Comparison of ENCODE assay signal across 1 cellular context in genomic region chr3:16509721-16510619, GRCh38.
TF ChIP-seq lines count a peak whose summit lies in the region.

No MANE protein-coding gene starts in this region.

TF ChIP-seq in GM12878, 131 proteins besides CTCF, POLR2A, EP300 and RAD21 (continued from another document):
- no peak for TF ChIP-seq E2F4 (IDR thresholded peaks at IDR 0.05; ENCODE audit: low read depth, low read length)
- TF ChIP-seq, protein P1, sequence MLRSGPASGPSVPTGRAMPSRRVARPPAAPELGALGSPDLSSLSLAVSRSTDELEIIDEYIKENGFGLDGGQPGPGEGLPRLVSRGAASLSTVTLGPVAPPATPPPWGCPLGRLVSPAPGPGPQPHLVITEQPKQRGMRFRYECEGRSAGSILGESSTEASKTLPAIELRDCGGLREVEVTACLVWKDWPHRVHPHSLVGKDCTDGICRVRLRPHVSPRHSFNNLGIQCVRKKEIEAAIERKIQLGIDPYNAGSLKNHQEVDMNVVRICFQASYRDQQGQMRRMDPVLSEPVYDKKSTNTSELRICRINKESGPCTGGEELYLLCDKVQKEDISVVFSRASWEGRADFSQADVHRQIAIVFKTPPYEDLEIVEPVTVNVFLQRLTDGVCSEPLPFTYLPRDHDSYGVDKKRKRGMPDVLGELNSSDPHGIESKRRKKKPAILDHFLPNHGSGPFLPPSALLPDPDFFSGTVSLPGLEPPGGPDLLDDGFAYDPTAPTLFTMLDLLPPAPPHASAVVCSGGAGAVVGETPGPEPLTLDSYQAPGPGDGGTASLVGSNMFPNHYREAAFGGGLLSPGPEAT (IDR thresholded peaks at IDR 0.05; ENCODE audit: low read depth): peak; percentile 99
- 0 out of 2 replicates have a peak, but pooled peaks have one; percentile 21 for TF ChIP-seq TAF1 (IDR thresholded peaks at IDR 0.05; ENCODE audit: borderline replicate concordance, low read depth, low read length)
- peak; percentile 91 for TF ChIP-seq ZNF687 (IDR thresholded peaks at IDR 0.05)
- TF ChIP-seq, protein P2, sequence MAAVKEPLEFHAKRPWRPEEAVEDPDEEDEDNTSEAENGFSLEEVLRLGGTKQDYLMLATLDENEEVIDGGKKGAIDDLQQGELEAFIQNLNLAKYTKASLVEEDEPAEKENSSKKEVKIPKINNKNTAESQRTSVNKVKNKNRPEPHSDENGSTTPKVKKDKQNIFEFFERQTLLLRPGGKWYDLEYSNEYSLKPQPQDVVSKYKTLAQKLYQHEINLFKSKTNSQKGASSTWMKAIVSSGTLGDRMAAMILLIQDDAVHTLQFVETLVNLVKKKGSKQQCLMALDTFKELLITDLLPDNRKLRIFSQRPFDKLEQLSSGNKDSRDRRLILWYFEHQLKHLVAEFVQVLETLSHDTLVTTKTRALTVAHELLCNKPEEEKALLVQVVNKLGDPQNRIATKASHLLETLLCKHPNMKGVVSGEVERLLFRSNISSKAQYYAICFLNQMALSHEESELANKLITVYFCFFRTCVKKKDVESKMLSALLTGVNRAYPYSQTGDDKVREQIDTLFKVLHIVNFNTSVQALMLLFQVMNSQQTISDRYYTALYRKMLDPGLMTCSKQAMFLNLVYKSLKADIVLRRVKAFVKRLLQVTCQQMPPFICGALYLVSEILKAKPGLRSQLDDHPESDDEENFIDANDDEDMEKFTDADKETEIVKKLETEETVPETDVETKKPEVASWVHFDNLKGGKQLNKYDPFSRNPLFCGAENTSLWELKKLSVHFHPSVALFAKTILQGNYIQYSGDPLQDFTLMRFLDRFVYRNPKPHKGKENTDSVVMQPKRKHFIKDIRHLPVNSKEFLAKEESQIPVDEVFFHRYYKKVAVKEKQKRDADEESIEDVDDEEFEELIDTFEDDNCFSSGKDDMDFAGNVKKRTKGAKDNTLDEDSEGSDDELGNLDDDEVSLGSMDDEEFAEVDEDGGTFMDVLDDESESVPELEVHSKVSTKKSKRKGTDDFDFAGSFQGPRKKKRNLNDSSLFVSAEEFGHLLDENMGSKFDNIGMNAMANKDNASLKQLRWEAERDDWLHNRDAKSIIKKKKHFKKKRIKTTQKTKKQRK (IDR thresholded peaks at IDR 0.05; ENCODE audit: low read depth, low read length): no peak
- TF ChIP-seq ATF7 (IDR thresholded peaks at IDR 0.05; ENCODE audit: low read depth): peak; percentile 60; the same call in 1 of the 2 replicates
- peak; percentile 54 for TF ChIP-seq SP1 (IDR thresholded peaks at IDR 0.05; ENCODE audit: low read depth, low read length)
- TF ChIP-seq SIN3A (IDR thresholded peaks at IDR 0.05; ENCODE audit: low read depth, low read length): no peak
- TF ChIP-seq ETV6 (conservative IDR thresholded peaks at IDR 0.05 in 1 of 2, IDR thresholded peaks at IDR 0.05 in 1 of 2; ENCODE audit: borderline replicate concordance in 1 of 2, low read depth in 1 of 2): peak in 1 of 2 experiments; percentile 64; a peak in 2 of 4 replicates
- peak; percentile 92 for TF ChIP-seq SPI1 (IDR thresholded peaks at IDR 0.05; ENCODE audit: borderline replicate concordance, insufficient read depth, low read depth, low read length)
- peak; percentile 98 for TF ChIP-seq RELA (IDR thresholded peaks at IDR 0.05; ENCODE audit: borderline replicate concordance, partially characterized antibody)
- TF ChIP-seq, protein P3, sequence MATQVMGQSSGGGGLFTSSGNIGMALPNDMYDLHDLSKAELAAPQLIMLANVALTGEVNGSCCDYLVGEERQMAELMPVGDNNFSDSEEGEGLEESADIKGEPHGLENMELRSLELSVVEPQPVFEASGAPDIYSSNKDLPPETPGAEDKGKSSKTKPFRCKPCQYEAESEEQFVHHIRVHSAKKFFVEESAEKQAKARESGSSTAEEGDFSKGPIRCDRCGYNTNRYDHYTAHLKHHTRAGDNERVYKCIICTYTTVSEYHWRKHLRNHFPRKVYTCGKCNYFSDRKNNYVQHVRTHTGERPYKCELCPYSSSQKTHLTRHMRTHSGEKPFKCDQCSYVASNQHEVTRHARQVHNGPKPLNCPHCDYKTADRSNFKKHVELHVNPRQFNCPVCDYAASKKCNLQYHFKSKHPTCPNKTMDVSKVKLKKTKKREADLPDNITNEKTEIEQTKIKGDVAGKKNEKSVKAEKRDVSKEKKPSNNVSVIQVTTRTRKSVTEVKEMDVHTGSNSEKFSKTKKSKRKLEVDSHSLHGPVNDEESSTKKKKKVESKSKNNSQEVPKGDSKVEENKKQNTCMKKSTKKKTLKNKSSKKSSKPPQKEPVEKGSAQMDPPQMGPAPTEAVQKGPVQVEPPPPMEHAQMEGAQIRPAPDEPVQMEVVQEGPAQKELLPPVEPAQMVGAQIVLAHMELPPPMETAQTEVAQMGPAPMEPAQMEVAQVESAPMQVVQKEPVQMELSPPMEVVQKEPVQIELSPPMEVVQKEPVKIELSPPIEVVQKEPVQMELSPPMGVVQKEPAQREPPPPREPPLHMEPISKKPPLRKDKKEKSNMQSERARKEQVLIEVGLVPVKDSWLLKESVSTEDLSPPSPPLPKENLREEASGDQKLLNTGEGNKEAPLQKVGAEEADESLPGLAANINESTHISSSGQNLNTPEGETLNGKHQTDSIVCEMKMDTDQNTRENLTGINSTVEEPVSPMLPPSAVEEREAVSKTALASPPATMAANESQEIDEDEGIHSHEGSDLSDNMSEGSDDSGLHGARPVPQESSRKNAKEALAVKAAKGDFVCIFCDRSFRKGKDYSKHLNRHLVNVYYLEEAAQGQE (IDR thresholded peaks at IDR 0.05; ENCODE audit: low read depth, low read length): no peak
